In the genomic region with DNA sequence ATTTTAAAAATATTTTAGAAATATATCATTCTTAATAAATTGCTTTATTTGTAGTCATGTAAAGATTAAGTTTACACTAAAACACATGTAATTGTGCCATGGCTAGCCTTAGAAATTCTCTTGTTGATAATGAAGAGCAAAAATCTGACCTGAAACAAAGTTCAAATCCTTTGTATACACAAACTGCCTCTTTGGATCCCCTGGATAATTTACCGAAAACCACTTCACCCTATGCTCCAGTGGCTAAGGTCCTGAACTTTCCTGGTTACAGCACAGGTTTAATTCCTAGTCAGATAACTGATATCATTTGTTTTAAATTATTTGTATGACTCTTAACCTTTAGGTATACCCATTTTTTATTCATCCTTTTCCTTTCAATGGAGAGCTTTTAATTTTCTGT, we compare ENCODE assay signal across 35 cellular contexts.
"Had no signal": no experiment of that assay in that cellular context is flagged by ENCODE, and none has a peak within 500 bp of the region (broad histone marks: within the 10 kb centered on the region; RNA-seq: fewer than 3 reads in every experiment).

No MANE protein-coding gene starts in this region.

- H3K36me3 ChIP-seq: MG63 had no signal

- H3K4me3 ChIP-seq: MG63 had no signal

- H3K4me2 ChIP-seq: KMS-11 had no signal

- H3K9ac ChIP-seq: KMS-11 had no signal

- DNase-seq: Karpas-422, Kasumi-1, MG63, MM.1S, MV-4-11, NCI-H1048, NCI-H1092, NCI-H1092 treated with DMSO at 0.1 percent for 48 hours, NCI-H1105, NCI-H1105 treated with DMSO at 0.1 percent for 48 hours, NCI-H1417, NCI-H1417 treated with DMSO at 0.1 percent for 48 hours, NCI-H1436, NCI-H1436 treated with DMSO at 0.1 percent for 48 hours, NCI-H146, NCI-H1694, NCI-H1694 treated with DMSO at 0.1 percent for 48 hours, NCI-H187, NCI-H187 treated with DMSO at 0.1 percent for 48 hours, NCI-H1930, NCI-H2029, NCI-H2029 treated with DMSO at 0.1 percent for 48 hours, NCI-H2081, NCI-H2081 treated with DMSO at 0.1 percent for 48 hours, NCI-H2107, NCI-H2171, NCI-H2171 treated with DMSO at 0.1 percent for 48 hours, NCI-H2227 treated with DMSO at 0.1 percent for 48 hours, NCI-H226, NCI-H345, NCI-H446, NCI-H446 treated with DMSO at 0.1 percent for 48 hours, NCI-H510A, NCI-H510A treated with DMSO at 0.1 percent for 48 hours had no signal

- H3K9me3 ChIP-seq: MG63 had no signal

- H3K27me3 ChIP-seq: MG63 had no signal

- H3K27ac ChIP-seq: KMS-11 had no signal
